In genomic region chr2:131045286-131045924, GRCh38 we compare ENCODE assay signal across 16 cellular contexts. TPM values are rescaled to one million over a fixed set of nuclear protein-coding genes. Genes with fewer than 3 reads are reported as not detected.
DNase-seq lines count a peak whose midpoint lies in the region; ATAC-seq and TF ChIP-seq lines count a peak whose summit lies in the region.
"Had no signal": no experiment of that assay in that cellular context is flagged by ENCODE, and none has a peak within 500 bp of the region (broad histone marks: within the 10 kb centered on the region; RNA-seq: fewer than 3 reads in every experiment).

No MANE protein-coding gene starts in this region.

- H3K9me3 Mint-ChIP-seq in stimulated activated naive CD8-positive, alpha-beta T cell treated with anti-CD3 and anti-CD28 coated beads, Interleukin-15, amount 100 ng/mL, for 72 hours, result no peaks in the 10 kb centered on the region
- peaks cover 0 to 2% (median 0%) of the 10 kb centered on the region in 7 donors for H3K9me3 Mint-ChIP-seq in CD14-positive monocyte

- peaks cover 37 to 40% of the 10 kb centered on the region in 2 donors for H3K36me3 Mint-ChIP-seq in CD14-positive monocyte

- H3K4me1 Mint-ChIP-seq in stimulated activated naive CD8-positive, alpha-beta T cell treated with anti-CD3 and anti-CD28 coated beads, Interleukin-15, amount 100 ng/mL, for 72 hours, result peaks cover 33% of the 10 kb centered on the region
- no peaks in the 10 kb centered on the region for H3K4me1 Mint-ChIP-seq in CD14-positive monocyte

- H3K27ac Mint-ChIP-seq in stimulated activated naive CD8-positive, alpha-beta T cell treated with anti-CD3 and anti-CD28 coated beads, Interleukin-15, amount 100 ng/mL, for 72 hours, result peak overlapping the region in 1 of 2 donors; percentile 40
- H3K27ac Mint-ChIP-seq in CD14-positive monocyte, result no peak overlapping the region

- TF ChIP-seq POLR2A in sigmoid colon (IDR thresholded peaks at IDR 0.05), result no peak

- H3K27me3 Mint-ChIP-seq in stimulated activated naive CD8-positive, alpha-beta T cell treated with anti-CD3 and anti-CD28 coated beads, Interleukin-15, amount 100 ng/mL, for 72 hours, result no peaks in the 10 kb centered on the region
- peaks cover 15 to 23% (median 22%) of the 10 kb centered on the region in 3 donors for H3K27me3 Mint-ChIP-seq in CD14-positive monocyte (ENCODE audit: low read depth in 3 of 3)

- no peak overlapping the region for H3K4me3 Mint-ChIP-seq in stimulated activated naive CD8-positive, alpha-beta T cell treated with anti-CD3 and anti-CD28 coated beads, Interleukin-15, amount 100 ng/mL, for 72 hours
- H3K4me3 Mint-ChIP-seq in CD14-positive monocyte, result no peak overlapping the region

- H3K4me3 ChIP-seq in sigmoid colon, result no peak overlapping the region
- H3K4me3 ChIP-seq: PC-9 had no signal

- H3K4me1 ChIP-seq in sigmoid colon, result peaks cover 0 to 6% (median 5%) of the 10 kb centered on the region in 4 donors

- WGBS in sigmoid colon, 2 donors, result 90 to 92% methylated on average over 5 of the region's 5 CpGs

- TF ChIP-seq CTCF in GM13977 (IDR thresholded peaks at IDR 0.05; ENCODE audit: extremely low read depth, insufficient read depth, missing control alignments), result no peak
- TF ChIP-seq CTCF in sigmoid colon (IDR thresholded peaks at IDR 0.05), result no peak
- no peak for TF ChIP-seq CTCF in CD14-positive monocyte (IDR thresholded peaks at IDR 0.05)

- peaks cover 18 to 68% (median 29%) of the 10 kb centered on the region in 4 donors for H3K36me3 ChIP-seq in sigmoid colon

- no peaks in the 10 kb centered on the region for H3K9me3 ChIP-seq in sigmoid colon

- ATAC-seq in left lobe of liver (peak; percentile 4), esophagus mucosa (no peak), GM18858 (IDR thresholded peaks at IDR 0.05; ENCODE audit: unreplicated experiment) (no peak)
- ATAC-seq in stimulated activated naive CD8-positive, alpha-beta T cell treated with anti-CD3 and anti-CD28 coated beads, Interleukin-15, amount 100 ng/mL, for 72 hours, result no peak

- H3K27me3 ChIP-seq in sigmoid colon, result no peaks in the 10 kb centered on the region

- in situ Hi-C loops in GM13977 (cut with MboI; ENCODE audit: low pct_unique_long_range_greater_than_20kb, low sequenced_read_pairs, unreplicated experiment), result no loop called here

- peak overlapping the region; percentile 26 for H3K27ac ChIP-seq in caudate nucleus (ENCODE audit: low read depth, low read length)
- no peak overlapping the region for H3K27ac ChIP-seq in sigmoid colon
- H3K27ac ChIP-seq: PC-9 had no signal

- TF ChIP-seq EP300 in sigmoid colon (IDR thresholded peaks at IDR 0.05), result no peak

- intact Hi-C loops in sigmoid colon (cut with DNase I), result no loop called here
- intact Hi-C loops in CD14-positive monocyte (cut with micrococcal nuclease), result no loop called here

- peak; percentile 36 for DNase-seq in GM13977 (ENCODE audit: low spot score)
- peak in 1 of 61 donors; percentile 65 for DNase-seq in caudate nucleus (lab: John Stamatoyannopoulos, UW)
- no peak for DNase-seq in left lobe of liver (ENCODE audit: low spot score)
- peak; percentile 55 for DNase-seq in sigmoid colon
- no peak for DNase-seq in stimulated activated naive CD8-positive, alpha-beta T cell treated with anti-CD3 and anti-CD28 coated beads, Interleukin-15, amount 100 ng/mL, for 72 hours
- DNase-seq in CD14-positive monocyte (ENCODE audit: low spot score), result no peak
- DNase-seq: DMS153, GOT3, KG1, NCI-H1048, NCI-H146, NCI-H2081, NCI-H510A treated with DMSO at 0.1 percent for 48 hours, PC-9 had no signal

RNA-seq across cellular contexts. Expression of gene FAM168B, which starts 47.9 kb away (rescaled TPM):
- 39.5 TPM for total RNA-seq in left lobe of liver
- total RNA-seq in sigmoid colon, result 100 to 1,000 TPM; 125 to 153 (median 136) TPM
- 10 to 100 TPM; 29.1 to 54.7 (median 30.0) TPM for polyA plus RNA-seq in sigmoid colon
- polyA plus RNA-seq in CD14-positive monocyte, result 10 to 100 TPM; 20.5 to 22.6 TPM
- 42.9 TPM for total RNA-seq in esophagus mucosa

RNA-seq across cellular contexts. Expression of gene PLEKHB2, which starts 59.7 kb away (rescaled TPM):
- total RNA-seq in left lobe of liver, result 10.7 TPM
- total RNA-seq in sigmoid colon, result 10 to 100 TPM; 28.8 to 39.6 (median 33.7) TPM
- 100 to 1,000 TPM in 1 of 3 donors, 10 to 100 TPM in 2; 59.3 to 160 (median 96.1) TPM for polyA plus RNA-seq in sigmoid colon
- 100 to 1,000 TPM; 146 to 172 TPM for polyA plus RNA-seq in CD14-positive monocyte
- total RNA-seq in esophagus mucosa, result 30.8 TPM

Comparison
In these comparisons a context has a peak if more than half of its experiments do, and no peak if none do; other contexts are left out.
1. DNase-seq: peak in GM13977 (single experiment) and sigmoid colon (single experiment); none in left lobe of liver (single experiment), stimulated activated naive CD8-positive, alpha-beta T cell treated with anti-CD3 and anti-CD28 coated beads, Interleukin-15, amount 100 ng/mL, for 72 hours (0 of 2) and CD14-positive monocyte (single experiment).